8 cellular contexts compared by ENCODE assay signal in genomic region chr1:1373493-1374067, GRCh38. TPM values are rescaled to one million over a fixed set of nuclear protein-coding genes. Genes with fewer than 3 reads are reported as not detected.
DNase-seq lines count a peak whose midpoint lies in the region; ATAC-seq and TF ChIP-seq lines count a peak whose summit lies in the region.

No MANE protein-coding gene starts in this region.

- ATAC-seq in naive thymus-derived CD8-positive, alpha-beta T cell, result no peak

- 0 out of 2 replicates have a peak, but pooled peaks cover 6% of the 10 kb centered on the region for H3K36me3 ChIP-seq in Karpas-422 (ENCODE audit: insufficient read depth, low read length)

- H2AFZ ChIP-seq in Karpas-422 (ENCODE audit: low read length), result no peak overlapping the region

- no peaks in the 10 kb centered on the region for H3K27me3 ChIP-seq in Karpas-422 (ENCODE audit: low read length)

- 0 out of 2 replicates have a peak, but pooled peaks cover 6% of the 10 kb centered on the region for H4K20me1 ChIP-seq in Karpas-422 (ENCODE audit: insufficient read depth, low read depth, low read length)

- peak overlapping the region; percentile 87 for H3K4me2 ChIP-seq in Karpas-422 (ENCODE audit: low read depth, low read length, poor library complexity, severe bottlenecking)

- no peaks in the 10 kb centered on the region for H3K9me3 Mint-ChIP-seq in naive thymus-derived CD8-positive, alpha-beta T cell

- no peaks in the 10 kb centered on the region for H3K9me3 ChIP-seq in Karpas-422 (ENCODE audit: low read length)

- DNase-seq in AG09309 (ENCODE audit: low read depth) (no peak), Karpas-422 (no peak), coronary artery (ENCODE audit: low spot score) (no peak), NCI-H2107 treated with DMSO at 0.1 percent for 48 hours (lab: John Stamatoyannopoulos, UW; ENCODE audit: unreplicated experiment) (no peak), Ammon's horn (ENCODE audit: low spot score) (no peak), SHP77 (lab: John Stamatoyannopoulos, UW) (no peak), NCI-H1930 (lab: John Stamatoyannopoulos, UW) (no peak)
- no peak for DNase-seq in naive thymus-derived CD8-positive, alpha-beta T cell

- H3K27me3 Mint-ChIP-seq in naive thymus-derived CD8-positive, alpha-beta T cell, result no peaks in the 10 kb centered on the region

- TF ChIP-seq CTCF in AG09309 (IDR thresholded peaks at IDR 0.05; ENCODE audit: control insufficient read depth, insufficient read depth, low read depth, low read length, missing control alignments) (no peak), coronary artery (IDR thresholded peaks at IDR 0.05) (no peak)

- H3K79me2 ChIP-seq in Karpas-422 (ENCODE audit: low read length), result peaks cover 29% of the 10 kb centered on the region

- peaks cover 9 to 48% (median 24%) of the 10 kb centered on the region in 4 donors for H3K4me1 Mint-ChIP-seq in naive thymus-derived CD8-positive, alpha-beta T cell

- peak overlapping the region; percentile 92 for H3K9ac ChIP-seq in Karpas-422 (ENCODE audit: low read length)

- peak overlapping the region in 9 of 10 donors; percentile 39 to 93 (median 82) for H3K4me3 Mint-ChIP-seq in naive thymus-derived CD8-positive, alpha-beta T cell

- no peak overlapping the region for H3K27ac ChIP-seq in Karpas-422 (ENCODE audit: low read length)
- H3K27ac ChIP-seq in coronary artery, result no peak overlapping the region

- no peaks in the 10 kb centered on the region for H3K9me2 ChIP-seq in Karpas-422 (replicated peaks; ENCODE audit: insufficient read depth, low read length)

- H3K4me3 ChIP-seq in AG09309 (ENCODE audit: control insufficient read depth, low read depth, low read length) (peak overlapping the region; percentile 61), Karpas-422 (ENCODE audit: low read length) (peak overlapping the region; percentile 95), coronary artery (peak overlapping the region; percentile 100)

- no peaks in the 10 kb centered on the region for H3K36me3 Mint-ChIP-seq in naive thymus-derived CD8-positive, alpha-beta T cell

- H3K27ac Mint-ChIP-seq in naive thymus-derived CD8-positive, alpha-beta T cell, result peak overlapping the region in 9 of 10 donors; percentile 25 to 94 (median 85)

- peaks cover 35% of the 10 kb centered on the region for H3K4me1 ChIP-seq in Karpas-422 (ENCODE audit: low read length)

- POLR2A ChIA-PET in naive thymus-derived CD8-positive, alpha-beta T cell (lab: Charles Lee), result interaction anchor here (0.9 to 8.9 kb wide), 3 partner anchors 19 to 67 kb away, joined by 3 to 105 read pairs (median 70); partner anchors contain the start of gene MRPL20

RNA-seq across cellular contexts. Expression of gene AURKAIP1, which starts 1.4 kb away (rescaled TPM):
- total RNA-seq in Karpas-422 (2014; rRNA removed; shearing (Covaris generic); ENCODE audit: low replicate concordance), result 49.1 and 150 TPM in 2 replicates
- 10 to 100 TPM; 68.0 to 70.3 TPM for total RNA-seq in naive thymus-derived CD8-positive, alpha-beta T cell
- polyA plus RNA-seq in naive thymus-derived CD8-positive, alpha-beta T cell, result 100 to 1,000 TPM; 146 to 169 (median 168) TPM

RNA-seq across cellular contexts. Expression of gene MXRA8, which starts 15.2 kb away (rescaled TPM):
- not detected in 2 replicates for total RNA-seq in Karpas-422 (2014; rRNA removed; shearing (Covaris generic); ENCODE audit: low replicate concordance)
- 1 to 10 TPM; 7.4 to 7.7 TPM for total RNA-seq in naive thymus-derived CD8-positive, alpha-beta T cell
- 10 to 100 TPM in 2 of 3 donors, 1 to 10 TPM in 1; 7.4 to 22.0 (median 19.7) TPM for polyA plus RNA-seq in naive thymus-derived CD8-positive, alpha-beta T cell

RNA-seq across cellular contexts. Expression of gene DVL1, which starts 24.4 kb away (rescaled TPM):
- 36.0 and 104 TPM in 2 replicates for total RNA-seq in Karpas-422 (2014; rRNA removed; shearing (Covaris generic); ENCODE audit: low replicate concordance)
- total RNA-seq in naive thymus-derived CD8-positive, alpha-beta T cell, result 10 to 100 TPM; 41.9 to 53.3 TPM
- polyA plus RNA-seq in naive thymus-derived CD8-positive, alpha-beta T cell, result 1 to 10 TPM in 2 of 3 donors, under 1 TPM in 1; 0.99 to 2.0 (median 1.4) TPM

RNA-seq across cellular contexts. Expression of gene CCNL2, which starts 25.6 kb away (rescaled TPM):
- total RNA-seq in Karpas-422 (2014; rRNA removed; shearing (Covaris generic); ENCODE audit: low replicate concordance), result 97.9 and 152 TPM in 2 replicates
- 100 to 1,000 TPM; 399 to 406 TPM for total RNA-seq in naive thymus-derived CD8-positive, alpha-beta T cell
- 10 to 100 TPM; 13.4 to 28.1 (median 13.7) TPM for polyA plus RNA-seq in naive thymus-derived CD8-positive, alpha-beta T cell

RNA-seq across cellular contexts. Expression of gene MRPL20, which starts 33.5 kb away (rescaled TPM):
- 136 and 151 TPM in 2 replicates for total RNA-seq in Karpas-422 (2014; rRNA removed; shearing (Covaris generic); ENCODE audit: low replicate concordance)
- total RNA-seq in naive thymus-derived CD8-positive, alpha-beta T cell, result 100 to 1,000 TPM; 162 to 165 TPM
- 100 to 1,000 TPM; 203 to 233 (median 224) TPM for polyA plus RNA-seq in naive thymus-derived CD8-positive, alpha-beta T cell
